In the genomic region with DNA sequence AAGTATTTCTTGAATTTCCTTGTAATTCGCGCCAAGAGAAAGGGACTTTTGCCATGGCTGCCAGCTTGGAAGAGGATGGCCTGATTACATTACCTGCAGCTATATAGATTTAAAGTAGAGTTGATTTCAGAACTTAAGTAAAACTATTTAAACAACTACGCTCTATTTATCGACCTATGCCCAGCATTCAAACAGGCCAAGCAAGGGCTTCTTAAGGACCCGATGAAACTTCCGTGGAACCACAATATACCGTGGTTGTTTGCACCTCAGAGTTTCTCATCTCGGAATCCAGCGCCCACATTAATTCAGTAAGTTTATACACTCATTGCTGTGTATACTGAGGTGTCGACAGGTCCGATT, we compare ENCODE assay signal across 8 cellular contexts. TPM values are rescaled to one million over a fixed set of nuclear protein-coding genes. Genes with fewer than 3 reads are reported as not detected.
DNase-seq lines count a peak whose midpoint lies in the region; ATAC-seq and TF ChIP-seq lines count a peak whose summit lies in the region.

No MANE protein-coding gene starts in this region.

- peak overlapping the region; percentile 2 to 91 (median 58) for H3K4me3 ChIP-seq in heart right ventricle
- H3K4me3 ChIP-seq in mucosa of stomach (ENCODE audit: low read length) = peak overlapping the region; percentile 7
- peak overlapping the region; percentile 96 for H3K4me3 ChIP-seq in urinary bladder (ENCODE audit: low read depth, low read length)

- H3K27me3 ChIP-seq in heart right ventricle = peaks cover 0 to 54% (median 0%) of the 10 kb centered on the region in 7 donors
- H3K27me3 ChIP-seq in mucosa of stomach (ENCODE audit: control insufficient read depth, insufficient read depth, low read length) = no peaks in the 10 kb centered on the region

- peak overlapping the region; percentile 58 for H3K9ac ChIP-seq in mucosa of stomach (ENCODE audit: low read length)

- H3K9me3 ChIP-seq in heart right ventricle (no peaks in the 10 kb centered on the region), mucosa of stomach (ENCODE audit: control insufficient read depth, low read length) (no peaks in the 10 kb centered on the region)

- no peak for TF ChIP-seq CTCF in heart right ventricle (IDR thresholded peaks at IDR 0.05)
- no peak for TF ChIP-seq CTCF in chondrocyte (IDR thresholded peaks at IDR 0.05)

- H3K4me1 Mint-ChIP-seq in chondrocyte (ENCODE audit: low read depth) = peaks cover 23% of the 10 kb centered on the region

- H3K36me3 ChIP-seq in heart right ventricle (no peaks in the 10 kb centered on the region), mucosa of stomach (ENCODE audit: control insufficient read depth, insufficient read depth, low read length) (no peaks in the 10 kb centered on the region), urinary bladder (ENCODE audit: insufficient read depth) (no peaks in the 10 kb centered on the region)

- no peaks in the 10 kb centered on the region for H3K36me3 Mint-ChIP-seq in chondrocyte (ENCODE audit: low read depth)

- intact Hi-C loops in heart right ventricle (cut with DNase I) = no loop called here
- intact Hi-C loops in left cardiac atrium (cut with DNase I) = no loop called here

- ATAC-seq in heart right ventricle (no peak), left cardiac atrium (no peak)

- peak overlapping the region; percentile 90 for H3K27ac Mint-ChIP-seq in chondrocyte (ENCODE audit: unreplicated experiment)

- DNase-seq in heart right ventricle (no peak), left cardiac atrium (no peak), chondrocyte (ENCODE audit: low spot score) (no peak), NCI-H1048 (lab: John Stamatoyannopoulos, UW) (no peak), SIG-M5 (lab: John Stamatoyannopoulos, UW) (no peak)
- DNase-seq in stimulated activated CD4-positive, alpha-beta T cell treated with anti-CD3 and anti-CD28 coated beads, Interleukin-1b, Interleukin-23, amount 100 ng/mL, for 48 hours = no peak

- H3K27ac ChIP-seq in heart right ventricle (peak overlapping the region in 9 of 10 donors; percentile 35 to 77 (median 50)), urinary bladder (ENCODE audit: low read depth) (no peak overlapping the region)

- WGBS in heart right ventricle, 2 donors = 56 to 62% methylated on average over 11 of the region's 11 CpGs
- WGBS in urinary bladder = 57% methylated on average over 11 of the region's 11 CpGs

- peak overlapping the region; percentile 81 for H3K4me3 Mint-ChIP-seq in chondrocyte (ENCODE audit: unreplicated experiment)

- no peaks in the 10 kb centered on the region for H3K9me3 Mint-ChIP-seq in chondrocyte (ENCODE audit: low read depth)

- no peaks in the 10 kb centered on the region for H3K27me3 Mint-ChIP-seq in chondrocyte (ENCODE audit: low read depth)

- H3K4me1 ChIP-seq in heart right ventricle (peaks cover 0 to 15% (median 4%) of the 10 kb centered on the region in 9 donors), mucosa of stomach (ENCODE audit: control insufficient read depth, insufficient read depth, low read length) (peaks cover 13% of the 10 kb centered on the region), urinary bladder (ENCODE audit: insufficient read depth) (no peaks in the 10 kb centered on the region)

RNA-seq across cellular contexts. Expression of a gene that starts 0.5 kb away (rescaled TPM):
- total RNA-seq in heart right ventricle (10 to 100 TPM; 17.0 to 30.8 (median 27.0) TPM), left cardiac atrium (10 to 100 TPM; 15.1 to 20.4 TPM), chondrocyte (14.5 to 16.8 TPM (median 15.5 TPM) in 3 replicates), urinary bladder (27.8 TPM)
- polyA plus RNA-seq in heart right ventricle (1 to 10 TPM; 5.1 to 5.9 TPM), urinary bladder (11.7 TPM)

RNA-seq across cellular contexts. Expression of a gene that starts 35.0 kb away (rescaled TPM):
- total RNA-seq in heart right ventricle (10 to 100 TPM; 18.4 to 59.0 (median 24.1) TPM), left cardiac atrium (10 to 100 TPM; 19.3 to 25.3 TPM), chondrocyte (20.7 to 24.7 TPM (median 20.9 TPM) in 3 replicates), urinary bladder (19.7 TPM)
- polyA plus RNA-seq in heart right ventricle (10 to 100 TPM; 10.5 to 10.7 TPM), urinary bladder (11.2 TPM)

Comparison
In these comparisons a context has a peak if more than half of its experiments do, and no peak if none do; other contexts are left out.
1. H3K4me3 ChIP-seq: peak in every context shown above with its lines; median percentile 96 in urinary bladder; 58 in heart right ventricle; 7 in mucosa of stomach.